In genomic region chr7:102426268-102427031, GRCh38 we compare ENCODE assay signal across 8 cellular contexts. TPM values are rescaled to one million over a fixed set of nuclear protein-coding genes. Genes with fewer than 3 reads are reported as not detected.
DNase-seq lines count a peak whose midpoint lies in the region; ATAC-seq and TF ChIP-seq lines count a peak whose summit lies in the region.

No MANE protein-coding gene starts in this region.

- H3K9me3 Mint-ChIP-seq in activated naive CD8-positive, alpha-beta T cell treated with anti-CD3 and anti-CD28 coated beads for 36 hours, result no peaks in the 10 kb centered on the region

- peak overlapping the region; percentile 74 for H3K4me3 Mint-ChIP-seq in activated naive CD8-positive, alpha-beta T cell treated with anti-CD3 and anti-CD28 coated beads for 36 hours

- peaks cover 56% of the 10 kb centered on the region for H3K4me1 Mint-ChIP-seq in activated naive CD8-positive, alpha-beta T cell treated with anti-CD3 and anti-CD28 coated beads for 36 hours

- POLR2A ChIA-PET in RWPE1 (lab: Yijun Ruan, JAX; ENCODE audit: low non-redundant PET), result no interaction called here

- H3K27ac ChIP-seq in RWPE1 (peak overlapping the region; percentile 44), coronary artery (peak overlapping the region in 1 of 2 donors; percentile 48)

- H3K4me3 ChIP-seq in GM12865 (ENCODE audit: low read depth, low read length) (peak overlapping the region; percentile 65), coronary artery (no peak overlapping the region)

- H3K27ac Mint-ChIP-seq in activated naive CD8-positive, alpha-beta T cell treated with anti-CD3 and anti-CD28 coated beads for 36 hours, result peak overlapping the region; percentile 100

- H3K36me3 Mint-ChIP-seq in activated naive CD8-positive, alpha-beta T cell treated with anti-CD3 and anti-CD28 coated beads for 36 hours, result peaks cover 37% of the 10 kb centered on the region

- DNase-seq in GM12865 (ENCODE audit: low read depth), result peak; percentile 95
- no peak for DNase-seq in RWPE1 (ENCODE audit: low spot score)
- DNase-seq in activated naive CD8-positive, alpha-beta T cell treated with anti-CD3 and anti-CD28 coated beads for 36 hours, result peak; percentile 84
- DNase-seq in sciatic nerve (ENCODE audit: low spot score), result no peak
- no peak for DNase-seq in ureter (ENCODE audit: low spot score)
- no peak for DNase-seq in NCI-H774 (lab: John Stamatoyannopoulos, UW)
- no peak for DNase-seq in coronary artery (ENCODE audit: low spot score)

- no peaks in the 10 kb centered on the region for H3K27me3 Mint-ChIP-seq in activated naive CD8-positive, alpha-beta T cell treated with anti-CD3 and anti-CD28 coated beads for 36 hours

- CTCF ChIA-PET in RWPE1 (lab: Yijun Ruan, JAX), result interaction anchor here (0.6 kb wide), 2 partner anchors 155 to 1707 kb away, joined by 3 to 4 read pairs; no protein-coding TSS in a partner anchor

- intact Hi-C loops in sciatic nerve (cut with DNase I), result no loop called here

- ATAC-seq in HG02759 (IDR thresholded peaks at IDR 0.05; ENCODE audit: unreplicated experiment) (peak; percentile 66), sciatic nerve (peak; percentile 47)

- TF ChIP-seq CTCF in GM12865 (IDR thresholded peaks at IDR 0.05; ENCODE audit: insufficient read depth, low read depth, low read length, missing control alignments) (no peak), RWPE1 (conservative IDR thresholded peaks at IDR 0.05; ENCODE audit: low read depth) (no peak), coronary artery (IDR thresholded peaks at IDR 0.05) (no peak)

RNA-seq across cellular contexts. Expression of gene ORAI2, which starts 6.9 kb away (rescaled TPM):
- total RNA-seq in activated naive CD8-positive, alpha-beta T cell treated with anti-CD3 and anti-CD28 coated beads for 36 hours, result 10 to 100 TPM; 41.4 to 46.2 TPM
- total RNA-seq in sciatic nerve, result 18.0 TPM
- total RNA-seq in ureter, result 19.7 TPM

RNA-seq across cellular contexts. Expression of gene PRKRIP1, which starts 30.3 kb away (rescaled TPM):
- total RNA-seq in activated naive CD8-positive, alpha-beta T cell treated with anti-CD3 and anti-CD28 coated beads for 36 hours, result 10 to 100 TPM; 25.1 to 25.2 TPM
- total RNA-seq in sciatic nerve, result 29.8 TPM
- 22.8 TPM for total RNA-seq in ureter

RNA-seq across cellular contexts. Expression of gene ALKBH4, which starts 38.2 kb away (rescaled TPM):
- 10 to 100 TPM in 1 of 2 experiments, 1 to 10 TPM in 1; 8.8 to 10.1 TPM for total RNA-seq in activated naive CD8-positive, alpha-beta T cell treated with anti-CD3 and anti-CD28 coated beads for 36 hours
- total RNA-seq in sciatic nerve (8.6 TPM), ureter (10.3 TPM)

RNA-seq across cellular contexts. Expression of gene LRWD1, which starts 38.3 kb away (rescaled TPM):
- 10 to 100 TPM; 20.1 to 20.7 TPM for total RNA-seq in activated naive CD8-positive, alpha-beta T cell treated with anti-CD3 and anti-CD28 coated beads for 36 hours
- total RNA-seq in sciatic nerve, result 11.1 TPM
- total RNA-seq in ureter, result 11.4 TPM

RNA-seq across cellular contexts. Expression of gene POLR2J, which starts 52.3 kb away (rescaled TPM):
- 10 to 100 TPM; 63.5 to 67.1 TPM for total RNA-seq in activated naive CD8-positive, alpha-beta T cell treated with anti-CD3 and anti-CD28 coated beads for 36 hours
- total RNA-seq in sciatic nerve (31.6 TPM), ureter (53.1 TPM)

Comparison
In these comparisons a context has a peak if more than half of its experiments do, and no peak if none do; other contexts are left out.
1. DNase-seq: peak in GM12865 (single experiment) and activated naive CD8-positive, alpha-beta T cell treated with anti-CD3 and anti-CD28 coated beads for 36 hours (single experiment); none in RWPE1 (single experiment), sciatic nerve (single experiment), ureter (single experiment), NCI-H774 (single experiment) and coronary artery (single experiment).